Comparison of ENCODE assay signal across 16 cellular contexts in the genomic region with DNA sequence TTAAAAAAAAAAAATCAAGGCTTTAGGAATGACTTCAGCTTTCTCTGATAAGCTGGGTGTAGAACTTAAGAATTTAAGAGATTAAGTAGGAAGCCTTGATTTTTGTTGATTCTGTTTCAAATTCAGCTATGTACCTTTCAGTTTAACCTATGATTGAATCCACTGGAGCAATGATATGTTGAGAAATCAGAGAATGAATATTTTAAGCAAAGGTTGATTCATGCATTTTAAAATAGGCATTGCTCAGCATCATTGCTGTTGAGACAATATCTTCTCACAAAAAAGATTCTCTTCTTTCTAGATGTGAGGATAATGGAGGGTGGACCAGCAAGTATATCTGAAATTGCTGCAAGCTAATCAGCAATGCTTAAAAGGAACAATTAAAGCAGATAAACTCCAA.
"Had no signal": no experiment of that assay in that cellular context is flagged by ENCODE, and none has a peak within 500 bp of the region (broad histone marks: within the 10 kb centered on the region; RNA-seq: fewer than 3 reads in every experiment).

No MANE protein-coding gene starts in this region.

- H3K27me3 Mint-ChIP-seq: activated B cell treated with CpG ODN at 0.5 μM for 24 hours; naive B cell; stimulated activated naive B cell treated with anti-CD40 and anti-IgM and Interleukin-4, amounts not matched to agents 10 μg/mL and 1 μg/mL and 100 μg/mL, for 72 hours had no signal

- DNase-seq: activated B cell treated with CpG ODN at 0.5 μM for 24 hours; activated CD4-positive, alpha-beta T cell treated with anti-CD3 and anti-CD28 coated beads, Interleukin-2, amount 10 ng/mL, durations not matched to agents 24 days and 14 days; activated naive CD4-positive, alpha-beta T cell; activated naive CD8-positive, alpha-beta T cell treated with anti-CD3 and anti-CD28 coated beads, Interleukin-2, amount 50 U/mL, for 24 hours; caudate nucleus; effector memory CD4-positive, alpha-beta T cell; hypothalamus; lower lobe of right lung; midbrain; naive B cell; posterior cingulate gyrus; stimulated activated CD4-positive, alpha-beta T cell treated with anti-CD3 and anti-CD28 coated beads, Interleukin-2, amount 100 ng/mL, for 24 hours; stimulated activated naive B cell treated with anti-CD40 and anti-IgM and Interleukin-4, amounts not matched to agents 10 μg/mL and 1 μg/mL and 100 μg/mL, for 72 hours had no signal

- H3K4me3 ChIP-seq: lower lobe of right lung, suprapubic skin had no signal

- H3K27ac Mint-ChIP-seq: activated B cell treated with CpG ODN at 0.5 μM for 24 hours; activated CD4-positive, alpha-beta T cell treated with anti-CD3 and anti-CD28 coated beads, Interleukin-2, amount 10 ng/mL, durations not matched to agents 24 days and 14 days; activated naive CD8-positive, alpha-beta T cell treated with anti-CD3 and anti-CD28 coated beads, Interleukin-2, amount 50 U/mL, for 24 hours; activated T-helper 1 cell treated with anti-CD3 and anti-CD28 coated beads, Interleukin-12 subunit alpha, Interleukin-12 subunit beta, Interleukin-2, Interleukin-4 antibody, amounts not matched to agents 30 ng/mL and 10 ng/mL and 1 ng/mL, durations not matched to agents 14 hours and 24 hours and 36 hours; naive B cell; stimulated activated naive B cell treated with anti-CD40 and anti-IgM and Interleukin-4, amounts not matched to agents 10 μg/mL and 1 μg/mL and 100 μg/mL, for 72 hours; T-helper 1 cell treated with Interleukin-12 subunit alpha and Interleukin-12 subunit beta and Interleukin-4 antibody, amounts not matched to agents 30 μg/mL and 1 μg/mL, for 36 hours had no signal

- H3K36me3 ChIP-seq: lower lobe of right lung, suprapubic skin had no signal

- H3K9me3 Mint-ChIP-seq: activated CD4-positive, alpha-beta T cell treated with anti-CD3 and anti-CD28 coated beads, Interleukin-2, amount 10 ng/mL, durations not matched to agents 24 days and 14 days; activated T-helper 1 cell treated with anti-CD3 and anti-CD28 coated beads, Interleukin-12 subunit alpha, Interleukin-12 subunit beta, Interleukin-2, Interleukin-4 antibody, amounts not matched to agents 30 ng/mL and 10 ng/mL and 1 ng/mL, durations not matched to agents 14 hours and 24 hours and 36 hours; stimulated activated naive B cell treated with anti-CD40 and anti-IgM and Interleukin-4, amounts not matched to agents 10 μg/mL and 1 μg/mL and 100 μg/mL, for 72 hours; T-helper 1 cell treated with Interleukin-12 subunit alpha and Interleukin-12 subunit beta and Interleukin-4 antibody, amounts not matched to agents 30 μg/mL and 1 μg/mL, for 36 hours had no signal

- H3K4me3 Mint-ChIP-seq: activated B cell treated with CpG ODN at 0.5 μM for 24 hours; activated CD4-positive, alpha-beta T cell treated with anti-CD3 and anti-CD28 coated beads, Interleukin-2, amount 10 ng/mL, durations not matched to agents 24 days and 14 days; activated naive CD8-positive, alpha-beta T cell treated with anti-CD3 and anti-CD28 coated beads, Interleukin-2, amount 50 U/mL, for 24 hours; activated T-helper 1 cell treated with anti-CD3 and anti-CD28 coated beads, Interleukin-12 subunit alpha, Interleukin-12 subunit beta, Interleukin-2, Interleukin-4 antibody, amounts not matched to agents 30 ng/mL and 10 ng/mL and 1 ng/mL, durations not matched to agents 14 hours and 24 hours and 36 hours; naive B cell; stimulated activated naive B cell treated with anti-CD40 and anti-IgM and Interleukin-4, amounts not matched to agents 10 μg/mL and 1 μg/mL and 100 μg/mL, for 72 hours; T-helper 1 cell treated with Interleukin-12 subunit alpha and Interleukin-12 subunit beta and Interleukin-4 antibody, amounts not matched to agents 30 μg/mL and 1 μg/mL, for 36 hours had no signal

- H3K9me3 ChIP-seq: lower lobe of right lung, suprapubic skin had no signal

- ATAC-seq: activated naive CD8-positive, alpha-beta T cell treated with anti-CD3 and anti-CD28 coated beads, Interleukin-2, amount 50 U/mL, for 24 hours; lower lobe of right lung; stimulated activated naive B cell treated with anti-CD40 and anti-IgM and Interleukin-4, amounts not matched to agents 10 μg/mL and 1 μg/mL and 100 μg/mL, for 72 hours had no signal

- H3K4me1 Mint-ChIP-seq: activated B cell treated with CpG ODN at 0.5 μM for 24 hours; naive B cell; stimulated activated naive B cell treated with anti-CD40 and anti-IgM and Interleukin-4, amounts not matched to agents 10 μg/mL and 1 μg/mL and 100 μg/mL, for 72 hours had no signal

- H3K36me3 Mint-ChIP-seq: naive B cell had no signal

- H3K27ac ChIP-seq: lower lobe of right lung had no signal

- H3K27me3 ChIP-seq: suprapubic skin had no signal
